Comparison of ENCODE assay signal across 8 cellular contexts in genomic region chr2:97870396-97870843, GRCh38.
A peak's percentile ranks its signal among the peaks of the same experiment; 100 is the strongest.
DNase-seq lines count a peak whose midpoint lies in the region; ATAC-seq, FAIRE-seq and TF ChIP-seq lines count a peak whose summit lies in the region.

No MANE protein-coding gene starts in this region.

- H3K27me3 ChIP-seq in skeletal muscle satellite cell (ENCODE audit: control insufficient read depth, insufficient read depth, low read length) = no peaks in the 10 kb centered on the region

- H3K36me3 ChIP-seq in skeletal muscle satellite cell (ENCODE audit: insufficient read depth, low read length) = no peaks in the 10 kb centered on the region

- ATAC-seq in GM21723 (IDR thresholded peaks at IDR 0.05; ENCODE audit: unreplicated experiment) = peak; percentile 100

- no peak overlapping the region for H3K4me3 Mint-ChIP-seq in mesothelial cell of epicardium

- H3K4me1 ChIP-seq in skeletal muscle satellite cell (ENCODE audit: control insufficient read depth, insufficient read depth, low read length) = peaks cover 37% of the 10 kb centered on the region

- H3K9ac ChIP-seq in skeletal muscle satellite cell (ENCODE audit: low read depth, low read length) = peak overlapping the region; percentile 80

- no peaks in the 10 kb centered on the region for H3K9me3 ChIP-seq in skeletal muscle satellite cell (replicated peaks; ENCODE audit: low read length)

- TF ChIP-seq CTCF in GM12864 (IDR thresholded peaks at IDR 0.05; ENCODE audit: low read depth, low read length, missing control alignments) (no peak), fibroblast of pulmonary artery (IDR thresholded peaks at IDR 0.05; ENCODE audit: low read length, missing control alignments) (no peak), mesothelial cell of epicardium (IDR thresholded peaks at IDR 0.05; ENCODE audit: unreplicated experiment) (no peak)

- peaks cover 31% of the 10 kb centered on the region for H3K9me3 Mint-ChIP-seq in mesothelial cell of epicardium

- H3K4me1 Mint-ChIP-seq in mesothelial cell of epicardium = peaks cover 3% of the 10 kb centered on the region

- H3K4me3 ChIP-seq in GM12864 (ENCODE audit: low read depth, low read length) (no peak overlapping the region), fibroblast of pulmonary artery (replicated peaks; ENCODE audit: low read depth, low read length) (no peak overlapping the region), skeletal muscle satellite cell (ENCODE audit: low read length) (peak overlapping the region; percentile 15)
- H3K4me3 ChIP-seq in Jurkat, Clone E6-1 (ENCODE audit: low read length) = peak overlapping the region; percentile 31

- peaks cover 24% of the 10 kb centered on the region for H3K36me3 Mint-ChIP-seq in mesothelial cell of epicardium

- H3K27me3 Mint-ChIP-seq in mesothelial cell of epicardium (ENCODE audit: low read depth) = no peaks in the 10 kb centered on the region

- no peak for FAIRE-seq in frontal cortex (lab: Jason Lieb, UNC)

- DNase-seq in GM12864 (ENCODE audit: low read depth) (peak; percentile 81), UCSD-AML1 (lab: John Stamatoyannopoulos, UW; ENCODE audit: unreplicated experiment) (peak; percentile 41), fibroblast of pulmonary artery (ENCODE audit: low read depth) (peak; percentile 63), frontal cortex (ENCODE audit: low spot score in 2 of 2) (no peak), mesothelial cell of epicardium (ENCODE audit: low spot score in 2 of 2, unreplicated experiment in 2 of 2) (no peak)
- peak; percentile 94 for DNase-seq in Jurkat, Clone E6-1 (ENCODE audit: low read depth, low spot score)

- peak overlapping the region; percentile 63 for H3K4me2 ChIP-seq in skeletal muscle satellite cell (ENCODE audit: low read length)

- no peak overlapping the region for H3K27ac Mint-ChIP-seq in mesothelial cell of epicardium

Comparison
In these comparisons a context has a peak if more than half of its experiments do, and no peak if none do; other contexts are left out.
1. DNase-seq: peak in GM12864 (single experiment), Jurkat, Clone E6-1 (single experiment), UCSD-AML1 (single experiment) and fibroblast of pulmonary artery (single experiment); none in frontal cortex (0 of 2) and mesothelial cell of epicardium (0 of 2).
2. H3K4me3 ChIP-seq: peak in Jurkat, Clone E6-1 (single experiment) and skeletal muscle satellite cell (single experiment); none in GM12864 (single experiment) and fibroblast of pulmonary artery (single experiment).